ENCODE assay signal across 12 cellular contexts in the genomic region with DNA sequence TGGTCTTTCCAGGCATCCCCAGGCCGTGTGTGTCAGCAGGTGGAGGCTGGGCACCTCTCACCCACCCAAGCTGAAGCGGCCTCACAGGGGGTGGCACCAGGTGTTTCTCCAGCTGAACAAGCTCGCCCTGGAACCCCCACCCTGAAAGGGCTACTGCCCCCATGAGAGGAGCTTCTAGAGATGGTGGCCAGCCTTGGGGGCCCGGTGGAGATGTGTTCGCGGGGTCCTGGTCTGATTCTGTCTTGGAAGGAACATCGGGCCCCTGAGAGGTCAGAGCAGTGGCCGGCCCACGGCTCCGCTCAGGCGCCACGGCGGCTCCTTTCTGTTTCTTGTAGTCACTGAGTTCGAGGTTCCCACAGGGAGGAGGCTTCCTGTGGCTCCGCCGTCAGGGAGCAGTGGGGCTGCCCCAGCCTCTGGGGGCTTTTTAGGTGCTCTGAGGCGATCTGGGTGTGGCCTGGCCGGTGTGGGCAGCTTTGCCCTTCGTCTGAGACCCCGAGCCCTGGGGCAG. TPM values are rescaled to one million over a fixed set of nuclear protein-coding genes. Genes with fewer than 3 reads are reported as not detected.
DNase-seq lines count a peak whose midpoint lies in the region; ATAC-seq and TF ChIP-seq lines count a peak whose summit lies in the region.
"Had no signal": no experiment of that assay in that cellular context is flagged by ENCODE, and none has a peak within 500 bp of the region (broad histone marks: within the 10 kb centered on the region; RNA-seq: fewer than 3 reads in every experiment).

No MANE protein-coding gene starts in this region.

- no peak overlapping the region for H3K27ac ChIP-seq in CD4-positive, alpha-beta memory T cell (ENCODE audit: low read depth, low read length)
- H3K27ac ChIP-seq in right cardiac atrium (ENCODE audit: low read length) (peak overlapping the region; percentile 1), sigmoid colon (peak overlapping the region; percentile 71 to 81 (median 75))

- peak overlapping the region in 4 of 8 donors; percentile 3 to 49 (median 39) for H3K4me3 Mint-ChIP-seq in CD4-positive, alpha-beta memory T cell
- H3K4me3 Mint-ChIP-seq in T-helper 17 cell: peak overlapping the region; percentile 58
- H3K4me3 Mint-ChIP-seq: activated T-helper 1 cell treated with anti-CD3 and anti-CD28 coated beads, Interleukin-12 subunit alpha, Interleukin-12 subunit beta, Interleukin-2, Interleukin-4 antibody, amounts not matched to agents 30 ng/mL and 10 ng/mL and 1 ng/mL, durations not matched to agents 14 hours and 24 hours and 36 hours had no signal

- no peak for TF ChIP-seq CTCF in sigmoid colon (IDR thresholded peaks at IDR 0.05)

- H3K4me1 Mint-ChIP-seq in CD4-positive, alpha-beta memory T cell: peaks cover 19 to 87% (median 52%) of the 10 kb centered on the region in 4 donors
- H3K4me1 Mint-ChIP-seq in T-helper 17 cell: peaks cover 51% of the 10 kb centered on the region

- no peak for ATAC-seq in T-helper 17 cell
- peak in 1 of 2 donors; percentile 1 for ATAC-seq in right cardiac atrium
- ATAC-seq in GM21529 (IDR thresholded peaks at IDR 0.05; ENCODE audit: unreplicated experiment): no peak

- no peak overlapping the region for H3K4me3 ChIP-seq in CD4-positive, alpha-beta memory T cell (ENCODE audit: low read length in 2 of 2)
- H3K4me3 ChIP-seq in right cardiac atrium (ENCODE audit: low read length) (no peak overlapping the region), sigmoid colon (no peak overlapping the region), MG63 (no peak overlapping the region)

- H3K9me3 ChIP-seq in CD4-positive, alpha-beta memory T cell (ENCODE audit: control insufficient read depth in 1 of 2, low read length in 2 of 2): no peaks in the 10 kb centered on the region
- H3K9me3 ChIP-seq in T-helper 17 cell (ENCODE audit: control insufficient read depth, low read length, poor library complexity, severe bottlenecking) (no peaks in the 10 kb centered on the region), right cardiac atrium (ENCODE audit: control insufficient read depth, low read length) (no peaks in the 10 kb centered on the region), sigmoid colon (no peaks in the 10 kb centered on the region), MG63 (no peaks in the 10 kb centered on the region)

- H3K27me3 ChIP-seq in CD4-positive, alpha-beta memory T cell (ENCODE audit: insufficient read depth, low read length): no peaks in the 10 kb centered on the region
- H3K27me3 ChIP-seq in right cardiac atrium (ENCODE audit: control insufficient read depth, insufficient read depth): no peaks in the 10 kb centered on the region
- H3K27me3 ChIP-seq in sigmoid colon: no peaks in the 10 kb centered on the region
- H3K27me3 ChIP-seq in MG63: no peaks in the 10 kb centered on the region

- peaks cover 3% of the 10 kb centered on the region for H3K36me3 ChIP-seq in CD4-positive, alpha-beta memory T cell (ENCODE audit: insufficient read depth, low read length)
- no peaks in the 10 kb centered on the region for H3K36me3 ChIP-seq in sigmoid colon
- peaks cover 10% of the 10 kb centered on the region for H3K36me3 ChIP-seq in MG63

- intact Hi-C loops in CD4-positive, alpha-beta memory T cell (cut with micrococcal nuclease): no loop called here
- intact Hi-C loops in right cardiac atrium (cut with DNase I) (no loop called here), sigmoid colon (cut with DNase I) (loop anchor here (5.0 kb wide), 2 partner anchors 37 to 38 kb away; no protein-coding TSS in a partner anchor)

- no peak for TF ChIP-seq EP300 in sigmoid colon (IDR thresholded peaks at IDR 0.05)

- POLR2A ChIA-PET in CD4-positive, alpha-beta memory T cell (lab: Charles Lee; ENCODE audit: partially characterized antibody): no interaction called here

- peaks cover 0 to 26% of the 10 kb centered on the region in 2 donors for H3K36me3 Mint-ChIP-seq in CD4-positive, alpha-beta memory T cell
- no peaks in the 10 kb centered on the region for H3K36me3 Mint-ChIP-seq in T-helper 17 cell (ENCODE audit: low read depth)

- H3K27ac Mint-ChIP-seq in CD4-positive, alpha-beta memory T cell: peak overlapping the region in 5 of 7 donors; percentile 57 to 83 (median 81)
- H3K27ac Mint-ChIP-seq in T-helper 17 cell: peak overlapping the region; percentile 90
- H3K27ac Mint-ChIP-seq: activated T-helper 1 cell treated with anti-CD3 and anti-CD28 coated beads, Interleukin-12 subunit alpha, Interleukin-12 subunit beta, Interleukin-2, Interleukin-4 antibody, amounts not matched to agents 30 ng/mL and 10 ng/mL and 1 ng/mL, durations not matched to agents 14 hours and 24 hours and 36 hours had no signal

- DNase-seq in CD4-positive, alpha-beta memory T cell: no peak
- DNase-seq in T-helper 17 cell (no peak), right cardiac atrium (peak; percentile 30 to 70 (median 66)), sigmoid colon (no peak), MG63 (no peak), EL (no peak), NCI-H1048 (lab: John Stamatoyannopoulos, UW) (no peak)
- DNase-seq: NCI-H1417 treated with DMSO at 0.1 percent for 48 hours; NK-92 treated with Interleukin-12 subunit alpha and Interleukin-12 subunit beta, amount 100 ng/mL, for 24 hours; T-helper 9 cell had no signal

- H3K9me3 Mint-ChIP-seq in CD4-positive, alpha-beta memory T cell: peaks cover 0 to 1% (median 0%) of the 10 kb centered on the region in 8 donors
- H3K9me3 Mint-ChIP-seq: activated T-helper 1 cell treated with anti-CD3 and anti-CD28 coated beads, Interleukin-12 subunit alpha, Interleukin-12 subunit beta, Interleukin-2, Interleukin-4 antibody, amounts not matched to agents 30 ng/mL and 10 ng/mL and 1 ng/mL, durations not matched to agents 14 hours and 24 hours and 36 hours had no signal

- CTCF ChIA-PET in CD4-positive, alpha-beta memory T cell (lab: Charles Lee; ENCODE audit: partially characterized antibody): no interaction called here

- H3K27me3 Mint-ChIP-seq in CD4-positive, alpha-beta memory T cell: no peaks in the 10 kb centered on the region
- no peaks in the 10 kb centered on the region for H3K27me3 Mint-ChIP-seq in T-helper 17 cell

- no peak for TF ChIP-seq POLR2A in sigmoid colon (IDR thresholded peaks at IDR 0.05)

- 50% methylated on average over 20 of the region's 20 CpGs for WGBS in right cardiac atrium
- 71 to 81% methylated on average over 20 of the region's 20 CpGs for WGBS in sigmoid colon, 2 donors

- H3K4me1 ChIP-seq in CD4-positive, alpha-beta memory T cell (ENCODE audit: insufficient read depth, low read length): peaks cover 93% of the 10 kb centered on the region
- H3K4me1 ChIP-seq in right cardiac atrium (ENCODE audit: control insufficient read depth, insufficient read depth, low read length): peaks cover 64% of the 10 kb centered on the region
- H3K4me1 ChIP-seq in sigmoid colon: peaks cover 0 to 100% (median 100%) of the 10 kb centered on the region in 4 donors

RNA-seq across cellular contexts. Expression of a gene that starts 46.9 kb away (rescaled TPM):
- 100 to 1,000 TPM in 1 of 2 experiments, 10 to 100 TPM in 1; 96.1 to 104 TPM for total RNA-seq in CD4-positive, alpha-beta memory T cell
- under 1 TPM; 0.08 to 0.86 TPM for polyA plus RNA-seq in CD4-positive, alpha-beta memory T cell
- 100 to 1,000 TPM; 183 to 215 TPM for total RNA-seq in T-helper 17 cell
- total RNA-seq in right cardiac atrium: 10 to 100 TPM; 56.7 to 83.1 (median 68.9) TPM
- polyA plus RNA-seq in right cardiac atrium: 35.6 TPM
- total RNA-seq in sigmoid colon: 10 to 100 TPM; 18.9 to 50.4 (median 26.9) TPM
- 10 to 100 TPM in 1 of 3 donors, 1 to 10 TPM in 2; 5.8 to 20.0 (median 6.6) TPM for polyA plus RNA-seq in sigmoid colon
- total RNA-seq in MG63 (2014; rRNA removed; shearing (Covaris generic); ENCODE audit: low replicate concordance): 7.7 and 9.2 TPM in 2 replicates

Comparison
In these comparisons a context has a peak if more than half of its experiments do, and no peak if none do; other contexts are left out.
1. DNase-seq: peak in right cardiac atrium (3 of 3); none in CD4-positive, alpha-beta memory T cell (0 of 5), T-helper 17 cell (0 of 3), sigmoid colon (single experiment), MG63 (single experiment), EL (single experiment) and NCI-H1048 (single experiment).